In the genomic region with DNA sequence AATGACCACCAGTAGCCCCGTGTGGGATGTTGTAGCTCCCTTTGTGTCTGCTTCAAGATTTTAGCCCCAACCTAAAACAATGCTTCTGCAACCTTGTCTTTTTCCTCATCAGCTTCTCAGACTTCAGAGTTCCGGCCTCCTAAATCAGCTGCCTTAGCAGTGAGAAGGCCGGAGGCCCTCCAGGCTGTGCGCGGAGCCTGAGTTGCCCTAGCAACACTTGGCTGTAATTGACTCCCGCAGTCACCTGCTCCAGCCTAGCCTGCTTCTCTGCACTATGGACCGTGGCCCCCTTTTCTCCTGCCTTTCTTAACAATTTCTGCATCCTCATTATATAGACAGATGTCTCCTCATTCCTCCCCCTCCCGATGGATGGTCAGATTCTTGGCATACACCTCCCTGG, we compare ENCODE assay signal across 18 cellular contexts. TPM values are rescaled to one million over a fixed set of nuclear protein-coding genes. Genes with fewer than 3 reads are reported as not detected.
DNase-seq lines count a peak whose midpoint lies in the region; ATAC-seq and TF ChIP-seq lines count a peak whose summit lies in the region.
"Had no signal": no experiment of that assay in that cellular context is flagged by ENCODE, and none has a peak within 500 bp of the region (broad histone marks: within the 10 kb centered on the region; RNA-seq: fewer than 3 reads in every experiment).

No MANE protein-coding gene starts in this region.

- H3K4me1 ChIP-seq in vagina = no peaks in the 10 kb centered on the region
- H3K4me1 ChIP-seq: gastroesophageal sphincter, left lung, tibial artery had no signal

- peaks cover 17% of the 10 kb centered on the region for H3K4me1 Mint-ChIP-seq in nephron progenitor cell

- ATAC-seq in HG03460 (IDR thresholded peaks at IDR 0.05; ENCODE audit: unreplicated experiment) (no peak), GM21529 (IDR thresholded peaks at IDR 0.05; ENCODE audit: unreplicated experiment) (no peak)
- ATAC-seq: gastroesophageal sphincter, left lung had no signal

- intact Hi-C loops in vagina (cut with DNase I) = no loop called here

- no peaks in the 10 kb centered on the region for H3K9me3 ChIP-seq in vagina
- H3K9me3 ChIP-seq: gastroesophageal sphincter, left lung, tibial artery had no signal

- H3K4me3 Mint-ChIP-seq in nephron progenitor cell = no peak overlapping the region
- H3K4me3 Mint-ChIP-seq: activated naive CD4-positive, alpha-beta T cell treated with anti-CD3 and anti-CD28 coated beads, Interleukin-2, amount 50 U/mL, for 24 hours; dendritic cell treated with granulocyte-macrophage colony-stimulating factor and Interleukin-4, amounts not matched to agents 40 ng/mL and 50 ng/mL, for 4 days had no signal

- H3K36me3 ChIP-seq in vagina = no peaks in the 10 kb centered on the region
- H3K36me3 ChIP-seq: gastroesophageal sphincter, left lung, tibial artery had no signal

- no peaks in the 10 kb centered on the region for H3K36me3 Mint-ChIP-seq in nephron progenitor cell (ENCODE audit: low read depth)
- H3K36me3 Mint-ChIP-seq: activated naive CD4-positive, alpha-beta T cell treated with anti-CD3 and anti-CD28 coated beads, Interleukin-2, amount 50 U/mL, for 24 hours had no signal

- DNase-seq in DMS 273 treated with DMSO at 0.1 percent for 48 hours (lab: John Stamatoyannopoulos, UW) = peak; percentile 24
- peak; percentile 81 for DNase-seq in NCI-H1092 treated with DMSO at 0.1 percent for 48 hours (lab: John Stamatoyannopoulos, UW)
- DNase-seq in NCI-H69 (lab: John Stamatoyannopoulos, UW) = peak; percentile 52
- peak; percentile 23 for DNase-seq in nephron progenitor cell
- DNase-seq in vagina (ENCODE audit: extremely low spot score in 2 of 2) = no peak
- DNase-seq in HUDEP-2 (lab: John Stamatoyannopoulos, UW; ENCODE audit: unreplicated experiment in 76 of 76) = no peak
- DNase-seq: activated CD4-positive, alpha-beta T cell treated with anti-CD3 and anti-CD28 coated beads, Interleukin-2, amount 50 U/mL, for 4 hours; activated T-cell treated with anti-CD3 and anti-CD28 coated beads for 4 hours; Calu3; KG1; left lung; NCI-H1694; tibial artery had no signal

- TF ChIP-seq CTCF in nephron progenitor cell (IDR thresholded peaks at IDR 0.05) (no peak), vagina (IDR thresholded peaks at IDR 0.05) (no peak)

- no peak overlapping the region for H3K27ac ChIP-seq in vagina
- H3K27ac ChIP-seq: gastroesophageal sphincter, left lung, tibial artery had no signal

- H3K4me3 ChIP-seq in vagina = no peak overlapping the region
- H3K4me3 ChIP-seq: gastroesophageal sphincter, left lung, tibial artery had no signal

- H3K27me3 Mint-ChIP-seq in nephron progenitor cell (ENCODE audit: low read depth, poor library complexity) = peaks cover 9% of the 10 kb centered on the region
- H3K27me3 Mint-ChIP-seq: activated naive CD4-positive, alpha-beta T cell treated with anti-CD3 and anti-CD28 coated beads, Interleukin-2, amount 50 U/mL, for 24 hours; dendritic cell treated with granulocyte-macrophage colony-stimulating factor and Interleukin-4, amounts not matched to agents 40 ng/mL and 50 ng/mL, for 4 days had no signal

- peaks cover 32% of the 10 kb centered on the region for H3K9me3 Mint-ChIP-seq in nephron progenitor cell
- H3K9me3 Mint-ChIP-seq: activated naive CD4-positive, alpha-beta T cell treated with anti-CD3 and anti-CD28 coated beads, Interleukin-2, amount 50 U/mL, for 24 hours; dendritic cell treated with granulocyte-macrophage colony-stimulating factor and Interleukin-4, amounts not matched to agents 40 ng/mL and 50 ng/mL, for 4 days had no signal

- no peak overlapping the region for H3K27ac Mint-ChIP-seq in nephron progenitor cell
- H3K27ac Mint-ChIP-seq: activated naive CD4-positive, alpha-beta T cell treated with anti-CD3 and anti-CD28 coated beads, Interleukin-2, amount 50 U/mL, for 24 hours; dendritic cell treated with granulocyte-macrophage colony-stimulating factor and Interleukin-4, amounts not matched to agents 40 ng/mL and 50 ng/mL, for 4 days had no signal

- TF ChIP-seq POLR2A in vagina (IDR thresholded peaks at IDR 0.05) = no peak

- no peaks in the 10 kb centered on the region for H3K27me3 ChIP-seq in vagina
- H3K27me3 ChIP-seq: gastroesophageal sphincter, left lung, tibial artery had no signal

RNA-seq across cellular contexts. Expression of a gene that starts 9.4 kb away (rescaled TPM):
- total RNA-seq in vagina = 120 TPM

Comparison
In these comparisons a context has a peak if more than half of its experiments do, and no peak if none do; other contexts are left out.
1. DNase-seq: peak in DMS 273 treated with DMSO at 0.1 percent for 48 hours (single experiment), NCI-H1092 treated with DMSO at 0.1 percent for 48 hours (single experiment), NCI-H69 (single experiment) and nephron progenitor cell (single experiment); none in vagina (0 of 2) and HUDEP-2 (0 of 76).